In the genomic region with DNA sequence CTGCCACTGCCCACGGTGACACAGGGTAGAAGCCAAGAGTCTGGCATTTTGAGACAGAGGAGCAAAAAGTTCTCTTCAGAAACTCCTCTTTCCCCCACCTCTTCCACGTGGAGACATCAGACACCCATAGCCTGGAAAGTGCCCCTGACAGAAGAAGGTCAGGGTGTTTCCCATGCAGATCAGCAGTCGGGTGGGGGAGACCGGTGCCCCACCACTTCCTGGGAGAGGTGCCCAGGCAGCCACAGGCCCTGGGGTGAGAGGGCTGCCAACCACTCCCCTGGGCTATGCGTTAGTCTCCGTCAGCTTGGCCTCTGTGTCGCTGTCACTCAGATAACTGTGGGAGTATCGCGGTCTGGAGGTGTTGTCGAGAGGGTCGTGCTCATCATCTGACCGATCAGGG, we compare ENCODE assay signal across 22 cellular contexts.
"Had no signal": no experiment of that assay in that cellular context is flagged by ENCODE, and none has a peak within 500 bp of the region (broad histone marks: within the 10 kb centered on the region; RNA-seq: fewer than 3 reads in every experiment).

No MANE protein-coding gene starts in this region.

- H3K27me3 Mint-ChIP-seq: activated T-cell treated with anti-CD3 and anti-CD28 coated beads, Interleukin-2, amount 50 U/mL, for 24 hours; activated T-helper 17 cell treated with anti-CD3 and anti-CD28 coated beads, Interleukin-2, amount 50 U/mL, for 72 hours; T-cell had no signal

- H3K9me3 Mint-ChIP-seq: activated naive CD4-positive, alpha-beta T cell treated with anti-CD3 and anti-CD28 coated beads, Interleukin-2, amount 50 U/mL, for 72 hours; activated T-cell treated with anti-CD3 and anti-CD28 coated beads, Interleukin-2, amount 50 U/mL, for 24 hours; activated T-helper 17 cell treated with anti-CD3 and anti-CD28 coated beads, Interleukin-2, amount 50 U/mL, for 72 hours; T-cell; T-helper 2 cell treated with Interferon-gamma antibody and Interleukin-4, amounts not matched to agents 5 μg/mL and 100 μg/mL, for 36 hours; type B pancreatic cell had no signal

- ATAC-seq: activated naive CD4-positive, alpha-beta T cell treated with anti-CD3 and anti-CD28 coated beads, Interleukin-2, amount 50 U/mL, for 72 hours; activated T-helper 17 cell treated with anti-CD3 and anti-CD28 coated beads, Interleukin-2, amount 50 U/mL, for 72 hours; T-cell had no signal

- H3K27ac ChIP-seq: hepatocyte, spleen, thoracic aorta, VCaP had no signal

- H3K4me2 ChIP-seq: hepatocyte had no signal

- H3K79me2 ChIP-seq: hepatocyte had no signal

- FAIRE-seq: astrocyte, endometrium had no signal

- DNase-seq: activated CD4-positive, alpha-beta T cell treated with anti-CD3 and anti-CD28 coated beads, Interleukin-2, amount 50 U/mL, for 1 hour; activated CD4-positive, CD25-positive, alpha-beta regulatory T cell treated with anti-CD3 and anti-CD28 coated beads, Interleukin-2, amount 50 U/mL, for 72 hours; activated CD8-positive, alpha-beta memory T cell treated with anti-CD3 and anti-CD28 coated beads for 24 hours; activated CD8-positive, alpha-beta memory T cell treated with anti-CD3 and anti-CD28 coated beads, Interleukin-2, amount 50 U/mL, for 4 hours; activated T-cell treated with anti-CD3 and anti-CD28 coated beads, Interleukin-2, amount 50 U/mL, for 24 hours; cortex of kidney; kidney glomerular epithelial cell; midbrain; nucleus accumbens; spleen; stimulated activated CD4-positive, alpha-beta T cell treated with anti-CD3 and anti-CD28 coated beads, Interleukin-4, amount 100 ng/mL, for 1 hour; stimulated activated naive CD4-positive, alpha-beta T cell treated with Interleukin-2 at 50 U/mL for 16 hours had no signal

- H3K27ac Mint-ChIP-seq: activated T-cell treated with anti-CD3 and anti-CD28 coated beads, Interleukin-2, amount 50 U/mL, for 24 hours; activated T-helper 17 cell treated with anti-CD3 and anti-CD28 coated beads, Interleukin-2, amount 50 U/mL, for 72 hours; T-cell; T-helper 2 cell treated with Interferon-gamma antibody and Interleukin-4, amounts not matched to agents 5 μg/mL and 100 μg/mL, for 36 hours; type B pancreatic cell had no signal

- H3K9me3 ChIP-seq: spleen, thoracic aorta had no signal

- H2AFZ ChIP-seq: hepatocyte had no signal

- H3K27me3 ChIP-seq: hepatocyte, spleen had no signal

- H3K4me1 ChIP-seq: spleen had no signal

- H3K36me3 Mint-ChIP-seq: activated naive CD4-positive, alpha-beta T cell treated with anti-CD3 and anti-CD28 coated beads, Interleukin-2, amount 50 U/mL, for 72 hours had no signal

- H3K4me3 Mint-ChIP-seq: activated T-cell treated with anti-CD3 and anti-CD28 coated beads, Interleukin-2, amount 50 U/mL, for 24 hours; activated T-helper 17 cell treated with anti-CD3 and anti-CD28 coated beads, Interleukin-2, amount 50 U/mL, for 72 hours; T-cell; T-helper 2 cell treated with Interferon-gamma antibody and Interleukin-4, amounts not matched to agents 5 μg/mL and 100 μg/mL, for 36 hours; type B pancreatic cell had no signal

- H3K4me3 ChIP-seq: hepatocyte, spleen, thoracic aorta had no signal
